In genomic region chr9:137325791-137326190, GRCh38 we compare ENCODE assay signal across 15 cellular contexts. TPM values are rescaled to one million over a fixed set of nuclear protein-coding genes. Genes with fewer than 3 reads are reported as not detected.
"Had no signal": no experiment of that assay in that cellular context is flagged by ENCODE, and none has a peak within 500 bp of the region (broad histone marks: within the 10 kb centered on the region; RNA-seq: fewer than 3 reads in every experiment).

No MANE protein-coding gene starts in this region.

- H3K9me3 Mint-ChIP-seq: stimulated activated effector memory CD8-positive, alpha-beta T cell treated with anti-CD3 and anti-CD28 coated beads, Interleukin-12 subunit alpha, Interleukin-12 subunit beta, amount 100 ng/mL, for 72 hours had no signal

- DNase-seq: dermis blood vessel endothelial cell; esophagus squamous epithelium; foreskin keratinocyte; left ventricle myocardium inferior; mesendoderm; naive thymus-derived CD4-positive, alpha-beta T cell; stimulated activated CD4-positive, alpha-beta T cell treated with anti-CD3 and anti-CD28 coated beads, Interleukin-4, amount 100 ng/mL, for 1 hour; stimulated activated CD8-positive, alpha-beta memory T cell treated with anti-CD3 and anti-CD28 coated beads, Interleukin-4, amount 100 ng/mL, for 48 hours; upper lobe of left lung had no signal

- H3K4me3 Mint-ChIP-seq: neural crest cell; stimulated activated effector memory CD8-positive, alpha-beta T cell treated with anti-CD3 and anti-CD28 coated beads, Interleukin-12 subunit alpha, Interleukin-12 subunit beta, amount 100 ng/mL, for 72 hours had no signal

- H3K27ac Mint-ChIP-seq: stimulated activated effector memory CD8-positive, alpha-beta T cell treated with anti-CD3 and anti-CD28 coated beads, Interleukin-12 subunit alpha, Interleukin-12 subunit beta, amount 100 ng/mL, for 72 hours; stimulated activated naive CD8-positive, alpha-beta T cell treated with anti-CD3 and anti-CD28 coated beads, Interleukin-15, Interleukin-2, amounts not matched to agents 100 ng/mL and 50 ng/mL, for 24 hours had no signal

- ATAC-seq: foreskin keratinocyte; stimulated activated effector memory CD8-positive, alpha-beta T cell treated with anti-CD3 and anti-CD28 coated beads, Interleukin-12 subunit alpha, Interleukin-12 subunit beta, amount 100 ng/mL, for 72 hours had no signal

- H3K9me3 ChIP-seq: esophagus squamous epithelium, left ventricle myocardium inferior, right atrium auricular region, tibial artery, upper lobe of left lung, vagina had no signal

RNA-seq across cellular contexts. Expression of gene NRARP, which starts 23.7 kb away (rescaled TPM):
- polyA plus RNA-seq: naive thymus-derived CD4-positive, alpha-beta T cell had no signal
